12 cellular contexts compared by ENCODE assay signal in genomic region chr16:11896776-11897175, GRCh38. TPM values are rescaled to one million over a fixed set of nuclear protein-coding genes. Genes with fewer than 3 reads are reported as not detected.
DNase-seq lines count a peak whose midpoint lies in the region; ATAC-seq, FAIRE-seq and TF ChIP-seq lines count a peak whose summit lies in the region.
"Had no signal": no experiment of that assay in that cellular context is flagged by ENCODE, and none has a peak within 500 bp of the region (broad histone marks: within the 10 kb centered on the region; RNA-seq: fewer than 3 reads in every experiment).

No MANE protein-coding gene starts in this region.

- H3K36me3 ChIP-seq in BLaER1 (peaks cover 89% of the 10 kb centered on the region), MG63 (peaks cover 59% of the 10 kb centered on the region), bronchial epithelial cell (ENCODE audit: control insufficient read depth, insufficient read depth, low read length) (peaks cover 11% of the 10 kb centered on the region), esophagus muscularis mucosa (peaks cover 9 to 45% (median 35%) of the 10 kb centered on the region in 4 donors)

- H3K27me3 ChIP-seq in BLaER1 (no peaks in the 10 kb centered on the region), MG63 (no peaks in the 10 kb centered on the region), bronchial epithelial cell (ENCODE audit: control insufficient read depth, insufficient read depth, low read length) (no peaks in the 10 kb centered on the region), esophagus muscularis mucosa (no peaks in the 10 kb centered on the region)
- H3K27me3 ChIP-seq: right atrium auricular region had no signal

- H3K4me3 Mint-ChIP-seq in naive thymus-derived CD8-positive, alpha-beta T cell: no peak overlapping the region

- no peak for FAIRE-seq in bronchial epithelial cell (lab: Jason Lieb, UNC)

- H3K27ac Mint-ChIP-seq in naive thymus-derived CD8-positive, alpha-beta T cell: peak overlapping the region in 9 of 10 donors; percentile 0 to 73 (median 31)

- no peaks in the 10 kb centered on the region for H3K9me3 ChIP-seq in BLaER1
- no peaks in the 10 kb centered on the region for H3K9me3 ChIP-seq in MG63
- no peaks in the 10 kb centered on the region for H3K9me3 ChIP-seq in esophagus muscularis mucosa
- H3K9me3 ChIP-seq: right atrium auricular region had no signal

- peak overlapping the region; percentile 25; the same call in 1 of the 2 replicates for H3K4me2 ChIP-seq in BLaER1

- H3K9ac ChIP-seq in BLaER1: no peak overlapping the region

- H4K20me1 ChIP-seq in BLaER1: peaks cover 99% of the 10 kb centered on the region

- no peaks in the 10 kb centered on the region for H3K27me3 Mint-ChIP-seq in naive thymus-derived CD8-positive, alpha-beta T cell

- no peak for ATAC-seq in naive thymus-derived CD8-positive, alpha-beta T cell
- no peak for ATAC-seq in GM18868 (IDR thresholded peaks at IDR 0.05; ENCODE audit: unreplicated experiment)

- 84% methylated on average over 2 of the region's 2 CpGs for WGBS in esophagus muscularis mucosa

- peaks cover 0 to 62% (median 5%) of the 10 kb centered on the region in 3 donors for H3K36me3 Mint-ChIP-seq in naive thymus-derived CD8-positive, alpha-beta T cell

- H3K4me3 ChIP-seq in BLaER1 (no peak overlapping the region), MG63 (no peak overlapping the region), bronchial epithelial cell (ENCODE audit: low read depth, low read length) (no peak overlapping the region), esophagus muscularis mucosa (no peak overlapping the region)
- H3K4me3 ChIP-seq: right atrium auricular region had no signal

- TF ChIP-seq CTCF in bronchial epithelial cell (IDR thresholded peaks at IDR 0.05; ENCODE audit: insufficient read depth, low read length, severe bottlenecking) (no peak), esophagus muscularis mucosa (IDR thresholded peaks at IDR 0.05) (no peak)

- no peaks in the 10 kb centered on the region for H3K9me3 Mint-ChIP-seq in naive thymus-derived CD8-positive, alpha-beta T cell

- POLR2A ChIA-PET in naive thymus-derived CD8-positive, alpha-beta T cell (lab: Charles Lee): interaction anchor here (1.3 kb wide), 1 partner anchor 10 kb away, joined by 4 read pairs; no protein-coding TSS in a partner anchor

- TF ChIP-seq EP300 in esophagus muscularis mucosa (IDR thresholded peaks at IDR 0.05): no peak

- H3K27ac ChIP-seq in BLaER1: no peak overlapping the region
- no peak overlapping the region for H3K27ac ChIP-seq in esophagus muscularis mucosa (replicated peaks in 1 of 4)
- H3K27ac ChIP-seq: right atrium auricular region had no signal

- no peak for TF ChIP-seq POLR2A in esophagus muscularis mucosa (IDR thresholded peaks at IDR 0.05; ENCODE audit: low read depth)

- H3K4me1 ChIP-seq in BLaER1 (peaks cover 12% of the 10 kb centered on the region), esophagus muscularis mucosa (peaks cover 8 to 30% (median 24%) of the 10 kb centered on the region in 4 donors)

- intact Hi-C loops in cardiac septum (cut with DNase I) (no loop called here), esophagus muscularis mucosa (cut with DNase I) (no loop called here)

- DNase-seq in MG63 (peak; percentile 43), bronchial epithelial cell (ENCODE audit: low read depth) (peak; percentile 78), NCI-H1930 (lab: John Stamatoyannopoulos, UW) (no peak), cardiac septum (ENCODE audit: low spot score) (no peak), esophagus muscularis mucosa (ENCODE audit: extremely low spot score) (no peak)
- no peak for DNase-seq in naive thymus-derived CD8-positive, alpha-beta T cell
- DNase-seq: DND-41, NCI-H2171, SHP77 had no signal

- peaks cover 17 to 40% (median 36%) of the 10 kb centered on the region in 4 donors for H3K4me1 Mint-ChIP-seq in naive thymus-derived CD8-positive, alpha-beta T cell

RNA-seq across cellular contexts. Expression of gene GSPT1, which starts 19.0 kb away (rescaled TPM):
- total RNA-seq in MG63 (2014; rRNA removed; shearing (Covaris generic); ENCODE audit: low replicate concordance): 32.3 and 64.9 TPM in 2 replicates
- total RNA-seq in bronchial epithelial cell: 49.5 and 59.1 TPM in 2 replicates
- 100 to 1,000 TPM in 1 of 2 experiments, 10 to 100 TPM in 1; 86.2 to 102 TPM for total RNA-seq in naive thymus-derived CD8-positive, alpha-beta T cell
- polyA plus RNA-seq in naive thymus-derived CD8-positive, alpha-beta T cell: 10 to 100 TPM; 64.0 to 91.1 (median 65.9) TPM
- total RNA-seq in cardiac septum: 86.6 TPM
- 10 to 100 TPM; 55.2 to 71.7 (median 66.5) TPM for total RNA-seq in esophagus muscularis mucosa

RNA-seq across cellular contexts. Expression of gene NPIPB2, which starts 45.1 kb away (rescaled TPM):
- not detected in 2 replicates for total RNA-seq in MG63 (2014; rRNA removed; shearing (Covaris generic); ENCODE audit: low replicate concordance)
- total RNA-seq in bronchial epithelial cell (3.2 and 4.5 TPM in 2 replicates), cardiac septum (1.9 TPM), esophagus muscularis mucosa (10 to 100 TPM in 2 of 4 donors, 1 to 10 TPM in 1, under 1 TPM in 1; 0.66 to 12.3 (median 8.7) TPM)
- 10 to 100 TPM; 18.0 to 24.5 TPM for total RNA-seq in naive thymus-derived CD8-positive, alpha-beta T cell
- polyA plus RNA-seq in naive thymus-derived CD8-positive, alpha-beta T cell: 1 to 10 TPM in 2 of 3 donors, not detected in 1; 1.1 to 2.5 TPM

RNA-seq across cellular contexts. Expression of gene RSL1D1, which starts 45.4 kb away (rescaled TPM):
- total RNA-seq in MG63 (2014; rRNA removed; shearing (Covaris generic); ENCODE audit: low replicate concordance): 346 and 797 TPM in 2 replicates
- total RNA-seq in bronchial epithelial cell (68.7 and 117 TPM in 2 replicates), cardiac septum (77.9 TPM), esophagus muscularis mucosa (100 to 1,000 TPM in 2 of 4 donors, 10 to 100 TPM in 2; 73.9 to 125 (median 97.1) TPM)
- total RNA-seq in naive thymus-derived CD8-positive, alpha-beta T cell: 100 to 1,000 TPM; 238 to 252 TPM
- polyA plus RNA-seq in naive thymus-derived CD8-positive, alpha-beta T cell: 100 to 1,000 TPM; 256 to 353 (median 337) TPM

Comparison
In these comparisons a context has a peak if more than half of its experiments do, and no peak if none do; other contexts are left out.
1. DNase-seq: peak in MG63 (single experiment) and bronchial epithelial cell (single experiment); none in naive thymus-derived CD8-positive, alpha-beta T cell (0 of 10), NCI-H1930 (0 of 2), cardiac septum (single experiment) and esophagus muscularis mucosa (single experiment).